Comparison of ENCODE assay signal across 9 cellular contexts in genomic region chr14:92794961-92795360, GRCh38. TPM values are rescaled to one million over a fixed set of nuclear protein-coding genes. Genes with fewer than 3 reads are reported as not detected.
A peak's percentile ranks its signal among the peaks of the same experiment; 100 is the strongest.
DNase-seq lines count a peak whose midpoint lies in the region; ATAC-seq and TF ChIP-seq lines count a peak whose summit lies in the region.
"Had no signal": no experiment of that assay in that cellular context is flagged by ENCODE, and none has a peak within 500 bp of the region (broad histone marks: within the 10 kb centered on the region; RNA-seq: fewer than 3 reads in every experiment).

No MANE protein-coding gene starts in this region.

- TF ChIP-seq CTCF in HFF-Myc (IDR thresholded peaks at IDR 0.05; ENCODE audit: low read depth, low read length, missing control alignments): no peak

- ATAC-seq in stimulated activated effector memory CD8-positive, alpha-beta T cell treated with anti-CD3 and anti-CD28 coated beads, Interleukin-12 subunit alpha, Interleukin-12 subunit beta, amount 100 ng/mL, for 72 hours: no peak

- peaks cover 23% of the 10 kb centered on the region for H3K9me3 Mint-ChIP-seq in activated T-helper 1 cell treated with anti-CD3 and anti-CD28 coated beads, Interleukin-12 subunit alpha, Interleukin-12 subunit beta, Interleukin-2, Interleukin-4 antibody, amounts not matched to agents 30 ng/mL and 10 ng/mL and 1 ng/mL, durations not matched to agents 14 hours and 24 hours and 36 hours
- peaks cover 9% of the 10 kb centered on the region for H3K9me3 Mint-ChIP-seq in stimulated activated effector memory CD8-positive, alpha-beta T cell treated with anti-CD3 and anti-CD28 coated beads, Interleukin-12 subunit alpha, Interleukin-12 subunit beta, amount 100 ng/mL, for 72 hours

- peaks cover 4% of the 10 kb centered on the region for H3K36me3 ChIP-seq in iPS-15b (ENCODE audit: control insufficient read depth, insufficient read depth, low read length)

- H3K9ac ChIP-seq in iPS-15b (ENCODE audit: low read depth, low read length): peak overlapping the region; percentile 96

- peak overlapping the region; percentile 99 for H3K4me3 Mint-ChIP-seq in activated T-helper 1 cell treated with anti-CD3 and anti-CD28 coated beads, Interleukin-12 subunit alpha, Interleukin-12 subunit beta, Interleukin-2, Interleukin-4 antibody, amounts not matched to agents 30 ng/mL and 10 ng/mL and 1 ng/mL, durations not matched to agents 14 hours and 24 hours and 36 hours
- peak overlapping the region; percentile 99 for H3K4me3 Mint-ChIP-seq in stimulated activated effector memory CD8-positive, alpha-beta T cell treated with anti-CD3 and anti-CD28 coated beads, Interleukin-12 subunit alpha, Interleukin-12 subunit beta, amount 100 ng/mL, for 72 hours

- peaks cover 26% of the 10 kb centered on the region for H3K36me3 Mint-ChIP-seq in activated T-helper 1 cell treated with anti-CD3 and anti-CD28 coated beads, Interleukin-12 subunit alpha, Interleukin-12 subunit beta, Interleukin-2, Interleukin-4 antibody, amounts not matched to agents 30 ng/mL and 10 ng/mL and 1 ng/mL, durations not matched to agents 14 hours and 24 hours and 36 hours (ENCODE audit: low read depth)
- H3K36me3 Mint-ChIP-seq in stimulated activated effector memory CD8-positive, alpha-beta T cell treated with anti-CD3 and anti-CD28 coated beads, Interleukin-12 subunit alpha, Interleukin-12 subunit beta, amount 100 ng/mL, for 72 hours: peaks cover 42% of the 10 kb centered on the region

- no peaks in the 10 kb centered on the region for H3K9me3 ChIP-seq in iPS-15b (ENCODE audit: control insufficient read depth, insufficient read depth, low read length)

- peak overlapping the region; percentile 98 for H3K27ac Mint-ChIP-seq in activated T-helper 1 cell treated with anti-CD3 and anti-CD28 coated beads, Interleukin-12 subunit alpha, Interleukin-12 subunit beta, Interleukin-2, Interleukin-4 antibody, amounts not matched to agents 30 ng/mL and 10 ng/mL and 1 ng/mL, durations not matched to agents 14 hours and 24 hours and 36 hours
- peak overlapping the region; percentile 99 for H3K27ac Mint-ChIP-seq in stimulated activated effector memory CD8-positive, alpha-beta T cell treated with anti-CD3 and anti-CD28 coated beads, Interleukin-12 subunit alpha, Interleukin-12 subunit beta, amount 100 ng/mL, for 72 hours

- intact Hi-C loops in activated T-helper 1 cell treated with anti-CD3 and anti-CD28 coated beads, Interleukin-12 subunit alpha, Interleukin-12 subunit beta, Interleukin-2, Interleukin-4 antibody, amounts not matched to agents 30 ng/mL and 10 ng/mL and 1 ng/mL, durations not matched to agents 14 hours and 24 hours and 36 hours (cut with micrococcal nuclease): loop anchor here (1.0 to 10.0 kb wide), 7 partner anchors 25 to 1548 kb away; partner anchors contain the start of genes ATXN3, GON7, ITPK1 and LYSET

- DNase-seq in HFF-Myc (ENCODE audit: extremely low read depth, low read depth) (no peak), NOMO-1 treated with dmso at 0.1 percent for 144 hours (lab: John Stamatoyannopoulos, UW; ENCODE audit: unreplicated experiment) (no peak), NCI-H748 treated with DMSO at 0.1 percent for 48 hours (lab: John Stamatoyannopoulos, UW) (no peak), HK-2 (ENCODE audit: unreplicated experiment) (no peak)
- DNase-seq in activated T-helper 1 cell treated with anti-CD3 and anti-CD28 coated beads, Interleukin-12 subunit alpha, Interleukin-12 subunit beta, Interleukin-2, Interleukin-4 antibody, amounts not matched to agents 30 ng/mL and 10 ng/mL and 1 ng/mL, durations not matched to agents 14 hours and 24 hours and 36 hours (ENCODE audit: low spot score): no peak
- no peak for DNase-seq in stimulated activated effector memory CD8-positive, alpha-beta T cell treated with anti-CD3 and anti-CD28 coated beads, Interleukin-12 subunit alpha, Interleukin-12 subunit beta, amount 100 ng/mL, for 72 hours (ENCODE audit: low spot score in 2 of 2)
- DNase-seq in stimulated activated naive CD4-positive, alpha-beta T cell treated with Interleukin-2 at 50 U/mL for 16 hours (lab: John Stamatoyannopoulos, UW): no peak
- DNase-seq: stimulated activated CD4-positive, alpha-beta T cell treated with anti-CD3 and anti-CD28 coated beads, Interleukin-1b, Interleukin-23, amount 100 ng/mL, for 48 hours had no signal

- peaks cover 7% of the 10 kb centered on the region for H3K4me1 ChIP-seq in iPS-15b (ENCODE audit: control insufficient read depth, insufficient read depth, low read length)

- peaks cover 34% of the 10 kb centered on the region for H3K4me1 Mint-ChIP-seq in activated T-helper 1 cell treated with anti-CD3 and anti-CD28 coated beads, Interleukin-12 subunit alpha, Interleukin-12 subunit beta, Interleukin-2, Interleukin-4 antibody, amounts not matched to agents 30 ng/mL and 10 ng/mL and 1 ng/mL, durations not matched to agents 14 hours and 24 hours and 36 hours (ENCODE audit: low read depth)
- peaks cover 20% of the 10 kb centered on the region for H3K4me1 Mint-ChIP-seq in stimulated activated effector memory CD8-positive, alpha-beta T cell treated with anti-CD3 and anti-CD28 coated beads, Interleukin-12 subunit alpha, Interleukin-12 subunit beta, amount 100 ng/mL, for 72 hours

- peak overlapping the region; percentile 87 for H3K4me3 ChIP-seq in HFF-Myc (replicated peaks; ENCODE audit: low read depth, low read length)
- H3K4me3 ChIP-seq in iPS-15b (ENCODE audit: low read depth, low read length): peak overlapping the region; percentile 94

- no peaks in the 10 kb centered on the region for H3K27me3 ChIP-seq in iPS-15b (ENCODE audit: control insufficient read depth, insufficient read depth, low read length)

- no peaks in the 10 kb centered on the region for H3K27me3 Mint-ChIP-seq in activated T-helper 1 cell treated with anti-CD3 and anti-CD28 coated beads, Interleukin-12 subunit alpha, Interleukin-12 subunit beta, Interleukin-2, Interleukin-4 antibody, amounts not matched to agents 30 ng/mL and 10 ng/mL and 1 ng/mL, durations not matched to agents 14 hours and 24 hours and 36 hours (ENCODE audit: insufficient read depth)

RNA-seq across cellular contexts. Expression of gene GOLGA5, which starts 0.9 kb away (rescaled TPM):
- total RNA-seq in activated T-helper 1 cell treated with anti-CD3 and anti-CD28 coated beads, Interleukin-12 subunit alpha, Interleukin-12 subunit beta, Interleukin-2, Interleukin-4 antibody, amounts not matched to agents 30 ng/mL and 10 ng/mL and 1 ng/mL, durations not matched to agents 14 hours and 24 hours and 36 hours: 22.2 and 22.6 TPM in 2 replicates

RNA-seq across cellular contexts. Expression of gene LGMN, which starts 46.5 kb away (rescaled TPM):
- total RNA-seq in activated T-helper 1 cell treated with anti-CD3 and anti-CD28 coated beads, Interleukin-12 subunit alpha, Interleukin-12 subunit beta, Interleukin-2, Interleukin-4 antibody, amounts not matched to agents 30 ng/mL and 10 ng/mL and 1 ng/mL, durations not matched to agents 14 hours and 24 hours and 36 hours: 1.3 and 2.2 TPM in 2 replicates
